In genomic region chr4:54233128-54233696, GRCh38 we compare ENCODE assay signal across 1 cellular context.
TF ChIP-seq lines count a peak whose summit lies in the region.

No MANE protein-coding gene starts in this region.

TF ChIP-seq in HEK293, 187 proteins besides CTCF, POLR2A, EP300 and RAD21 (continued from another document):
- TF ChIP-seq ZNF518A (tag by site-specific recombination; conservative IDR thresholded peaks at IDR 0.05; ENCODE audit: low read depth) = no peak
- no peak for TF ChIP-seq ZNF585B (tag by site-specific recombination; IDR thresholded peaks at IDR 0.05)
- TF ChIP-seq PRDM6 (tag by site-specific recombination; IDR thresholded peaks at IDR 0.05) = no peak
- TF ChIP-seq ZBTB6 (tag by site-specific recombination; IDR thresholded peaks at IDR 0.05) = no peak
- 0 out of 2 replicates have a peak, but pooled peaks have one; percentile 26 for TF ChIP-seq ZNF501 (tag by site-specific recombination; IDR thresholded peaks at IDR 0.05)
- peak; percentile 62; the same call in 1 of the 2 replicates for TF ChIP-seq IKZF3 (tag by site-specific recombination; IDR thresholded peaks at IDR 0.05)
- peak; percentile 96 for TF ChIP-seq ZSCAN30 (tag by site-specific recombination; IDR thresholded peaks at IDR 0.05)
- TF ChIP-seq ZNF223 (tag by site-specific recombination; IDR thresholded peaks at IDR 0.05) = peak; percentile 83
- no peak for TF ChIP-seq PRDM1 (tag by site-specific recombination; IDR thresholded peaks at IDR 0.05)
- no peak for TF ChIP-seq MEIS1 (CRISPR knock-in tag; IDR thresholded peaks at IDR 0.05; ENCODE audit: borderline replicate concordance)
- no peak for TF ChIP-seq ZNF302 (tag by site-specific recombination; IDR thresholded peaks at IDR 0.05; ENCODE audit: low read depth)
- no peak for TF ChIP-seq OSR2 (tag by site-specific recombination; IDR thresholded peaks at IDR 0.05)
- no peak for TF ChIP-seq ZNF776 (tag by site-specific recombination; IDR thresholded peaks at IDR 0.05; ENCODE audit: borderline replicate concordance)
- no peak for TF ChIP-seq ZNF704 (tag by site-specific recombination; IDR thresholded peaks at IDR 0.05)
- no peak for TF ChIP-seq HOXC10 (CRISPR knock-in tag; IDR thresholded peaks at IDR 0.05)
- TF ChIP-seq ZNF843 (tag by site-specific recombination; IDR thresholded peaks at IDR 0.05) = no peak
- peak; percentile 72 for TF ChIP-seq ZIC2 (tag by site-specific recombination; IDR thresholded peaks at IDR 0.05)
- TF ChIP-seq ZNF561 (tag by site-specific recombination; IDR thresholded peaks at IDR 0.05; ENCODE audit: borderline replicate concordance) = no peak; the same call in 1 of the 2 replicates
- TF ChIP-seq ZNF791 (tag by site-specific recombination; IDR thresholded peaks at IDR 0.05) = no peak
- TF ChIP-seq ZNF529 (tag by site-specific recombination; IDR thresholded peaks at IDR 0.05; ENCODE audit: insufficient replicate concordance) = no peak
- no peak for TF ChIP-seq ZBTB11 (tag by site-specific recombination; conservative IDR thresholded peaks at IDR 0.05; ENCODE audit: low read depth)
- no peak for TF ChIP-seq ZSCAN18 (tag by site-specific recombination; IDR thresholded peaks at IDR 0.05)
- no peak for TF ChIP-seq ZNF37A (tag by site-specific recombination; IDR thresholded peaks at IDR 0.05)
- TF ChIP-seq ZNF114 (tag by site-specific recombination; IDR thresholded peaks at IDR 0.05) = no peak
- TF ChIP-seq BCL11B (tag by site-specific recombination; IDR thresholded peaks at IDR 0.05; ENCODE audit: low read depth) = 0 out of 2 replicates have a peak, but pooled peaks have one; percentile 56
- TF ChIP-seq ZNF214 (tag by site-specific recombination; IDR thresholded peaks at IDR 0.05; ENCODE audit: borderline replicate concordance) = no peak
- no peak for TF ChIP-seq ZNF311 (tag by site-specific recombination; IDR thresholded peaks at IDR 0.05; ENCODE audit: borderline replicate concordance)
- no peak for TF ChIP-seq MZF1 (tag by site-specific recombination; IDR thresholded peaks at IDR 0.05; ENCODE audit: borderline replicate concordance)
- no peak for TF ChIP-seq ZNF707 (tag by site-specific recombination; IDR thresholded peaks at IDR 0.05)
- no peak for TF ChIP-seq ZNF366 (tag by site-specific recombination; conservative IDR thresholded peaks at IDR 0.05)
- TF ChIP-seq PATZ1 (tag by site-specific recombination; IDR thresholded peaks at IDR 0.05) = peak; percentile 43; the same call in 1 of the 2 replicates
- TF ChIP-seq KLF10 (tag by site-specific recombination; IDR thresholded peaks at IDR 0.05) = no peak
- no peak for TF ChIP-seq ZNF26 (tag by site-specific recombination; IDR thresholded peaks at IDR 0.05)
- no peak for TF ChIP-seq SALL2 (tag by site-specific recombination; IDR thresholded peaks at IDR 0.05; ENCODE audit: borderline replicate concordance)
- TF ChIP-seq ZNF645 (tag by site-specific recombination; IDR thresholded peaks at IDR 0.05) = no peak
- peak; percentile 34; the same call in 1 of the 2 replicates for TF ChIP-seq ZNF76 (tag by site-specific recombination; IDR thresholded peaks at IDR 0.05; ENCODE audit: borderline replicate concordance, low read depth)
- no peak for TF ChIP-seq ZNF555 (tag by site-specific recombination; conservative IDR thresholded peaks at IDR 0.05)
- TF ChIP-seq INSM2 (tag by site-specific recombination; IDR thresholded peaks at IDR 0.05) = no peak
- TF ChIP-seq ZEB2 (tag by site-specific recombination; IDR thresholded peaks at IDR 0.05) = no peak
